ENCODE assay signal across 9 cellular contexts in the genomic region with DNA sequence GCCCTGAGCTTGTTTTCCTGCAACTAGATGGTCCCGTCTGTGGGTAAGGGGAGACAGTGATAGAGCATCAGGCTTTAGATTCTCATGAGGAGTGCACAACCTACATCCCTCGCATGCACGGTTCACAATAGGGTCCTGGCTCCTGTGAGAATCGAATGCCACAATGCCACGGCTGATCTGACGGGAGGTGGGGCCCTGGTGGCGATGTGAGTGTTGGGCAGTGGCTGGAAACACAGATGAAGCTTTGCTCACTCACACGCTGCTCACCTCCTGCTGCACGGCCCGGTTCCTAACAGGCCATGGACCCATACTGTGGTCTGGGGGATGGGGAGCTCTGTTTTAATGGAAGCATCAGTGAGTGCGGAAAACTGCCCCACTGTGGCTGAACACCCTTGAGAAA.
"Had no signal": no experiment of that assay in that cellular context is flagged by ENCODE, and none has a peak within 500 bp of the region (broad histone marks: within the 10 kb centered on the region; RNA-seq: fewer than 3 reads in every experiment).

No MANE protein-coding gene starts in this region.

- H3K4me3 Mint-ChIP-seq: HFFc6, IgD-negative memory B cell had no signal

- H3K4me3 ChIP-seq: GM23248, HAP-1 had no signal

- H3K9me3 ChIP-seq: HAP-1 had no signal

- H3K27ac Mint-ChIP-seq: HFFc6, IgD-negative memory B cell had no signal

- H3K36me3 Mint-ChIP-seq: IgD-negative memory B cell had no signal

- FAIRE-seq: HepG2 had no signal

- H3K4me1 ChIP-seq: HAP-1 had no signal

- ATAC-seq: HCT116, HepG2 had no signal

- H3K36me3 ChIP-seq: HAP-1 had no signal

- H3K9ac ChIP-seq: GM23248 had no signal

- H3K27ac ChIP-seq: GM23248, HL-60 had no signal

- DNase-seq: GM23248, GOT3, H7, HFFc6 had no signal
